ENCODE assay signal across 14 cellular contexts in genomic region chr19:9883764-9884163, GRCh38.
"Had no signal": no experiment of that assay in that cellular context is flagged by ENCODE, and none has a peak within 500 bp of the region (broad histone marks: within the 10 kb centered on the region; RNA-seq: fewer than 3 reads in every experiment).

No MANE protein-coding gene starts in this region.

- H3K9me3 ChIP-seq: ascending aorta, psoas muscle, upper lobe of left lung had no signal

- H3K27ac ChIP-seq: ascending aorta, psoas muscle, upper lobe of left lung had no signal

- DNase-seq: activated CD4-positive, alpha-beta T cell treated with anti-CD3 and anti-CD28 coated beads for 4 hours; activated CD8-positive, alpha-beta memory T cell treated with anti-CD3 and anti-CD28 coated beads, Interleukin-2, amount 50 U/mL, for 48 hours; activated CD8-positive, alpha-beta T cell treated with anti-CD3 and anti-CD28 coated beads, Interleukin-2, amount 10 ng/mL, durations not matched to agents 7 days and 5 days; activated naive CD4-positive, alpha-beta T cell; effector CD4-positive, alpha-beta T cell; left colon; naive B cell; psoas muscle; stimulated activated CD4-positive, alpha-beta T cell treated with anti-CD3 and anti-CD28 coated beads, Interleukin-2, amount 100 ng/mL, for 24 hours; stimulated activated naive CD4-positive, alpha-beta T cell; T1000 had no signal

- H3K36me3 ChIP-seq: ascending aorta, upper lobe of left lung had no signal

- H3K4me1 ChIP-seq: ascending aorta, psoas muscle, upper lobe of left lung had no signal

- ATAC-seq: activated CD8-positive, alpha-beta T cell treated with anti-CD3 and anti-CD28 coated beads, Interleukin-2, amount 10 ng/mL, durations not matched to agents 7 days and 5 days; left colon; psoas muscle; sciatic nerve had no signal

- H3K4me3 ChIP-seq: ascending aorta, psoas muscle, upper lobe of left lung had no signal

- H3K27me3 ChIP-seq: ascending aorta, upper lobe of left lung had no signal
